ENCODE assay signal across 17 cellular contexts in the genomic region with DNA sequence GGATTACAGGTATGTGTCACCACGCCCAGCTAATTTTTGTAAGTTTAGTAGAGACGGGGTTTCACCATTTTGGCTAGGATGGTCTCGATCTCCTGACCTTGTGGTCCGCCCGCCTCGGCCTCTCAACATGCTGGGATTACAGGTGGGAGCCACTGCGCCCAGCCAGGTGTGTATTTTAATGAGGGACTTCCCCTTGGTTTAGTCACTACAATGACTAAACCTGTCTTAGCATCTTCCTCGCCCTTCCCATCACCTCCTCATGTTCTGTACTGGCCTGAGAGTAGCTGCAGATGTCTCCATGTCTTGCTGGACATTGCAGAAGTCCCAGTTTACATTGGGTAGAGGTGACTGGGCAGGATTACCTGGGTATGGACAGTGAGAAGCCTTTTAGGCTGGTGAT. TPM values are rescaled to one million over a fixed set of nuclear protein-coding genes. Genes with fewer than 3 reads are reported as not detected.
DNase-seq lines count a peak whose midpoint lies in the region; ATAC-seq and TF ChIP-seq lines count a peak whose summit lies in the region.
"Had no signal": no experiment of that assay in that cellular context is flagged by ENCODE, and none has a peak within 500 bp of the region (broad histone marks: within the 10 kb centered on the region; RNA-seq: fewer than 3 reads in every experiment).

No MANE protein-coding gene starts in this region.

- H3K27me3 Mint-ChIP-seq in activated CD4-positive, alpha-beta T cell treated with anti-CD3 and anti-CD28 coated beads, Interleukin-2, amount 10 ng/mL, durations not matched to agents 24 days and 14 days: no peaks in the 10 kb centered on the region
- H3K27me3 Mint-ChIP-seq in CD8-positive, alpha-beta T cell (ENCODE audit: low read depth): no peaks in the 10 kb centered on the region
- H3K27me3 Mint-ChIP-seq in activated CD4-positive, alpha-beta memory T cell treated with anti-CD3 and anti-CD28 coated beads, Interleukin-2, amount 10 ng/mL, durations not matched to agents 7 days and 5 days: no peaks in the 10 kb centered on the region
- H3K27me3 Mint-ChIP-seq in endothelial cell (ENCODE audit: unreplicated experiment): no peaks in the 10 kb centered on the region

- peaks cover 74% of the 10 kb centered on the region for H3K4me1 Mint-ChIP-seq in activated CD4-positive, alpha-beta T cell treated with anti-CD3 and anti-CD28 coated beads, Interleukin-2, amount 10 ng/mL, durations not matched to agents 24 days and 14 days
- peaks cover 69% of the 10 kb centered on the region for H3K4me1 Mint-ChIP-seq in CD8-positive, alpha-beta T cell (ENCODE audit: low read depth)
- H3K4me1 Mint-ChIP-seq in activated CD4-positive, alpha-beta memory T cell treated with anti-CD3 and anti-CD28 coated beads, Interleukin-2, amount 10 ng/mL, durations not matched to agents 7 days and 5 days: peaks cover 74% of the 10 kb centered on the region
- H3K4me1 Mint-ChIP-seq in endothelial cell (ENCODE audit: unreplicated experiment): no peaks in the 10 kb centered on the region

- peak overlapping the region; percentile 0 for H3K4me3 ChIP-seq in CD8-positive, alpha-beta T cell (ENCODE audit: low read depth, low read length)
- no peak overlapping the region for H3K4me3 ChIP-seq in lower lobe of right lung
- H3K4me3 ChIP-seq: A549, coronary artery, K562, testis had no signal

- H3K27me3 ChIP-seq in CD8-positive, alpha-beta T cell (ENCODE audit: insufficient read depth, low read length): no peaks in the 10 kb centered on the region
- H3K27me3 ChIP-seq in lower lobe of right lung (ENCODE audit: low read depth): no peaks in the 10 kb centered on the region
- H3K27me3 ChIP-seq: testis had no signal

- intact Hi-C loops in activated CD4-positive, alpha-beta T cell treated with anti-CD3 and anti-CD28 coated beads, Interleukin-2, amount 10 ng/mL, durations not matched to agents 24 days and 14 days (cut with micrococcal nuclease): loop anchor here (2.0 kb wide), 1 partner anchor 15 kb away; no protein-coding TSS in a partner anchor
- intact Hi-C loops in CD8-positive, alpha-beta T cell (cut with DNase I, micrococcal nuclease): loop anchor here (1.0 to 2.0 kb wide), 2 partner anchors 9 to 13 kb away; no protein-coding TSS in a partner anchor
- intact Hi-C loops in lower lobe of right lung (cut with DNase I): no loop called here

- CTCF ChIA-PET in CD8-positive, alpha-beta T cell (lab: Charles Lee): interaction anchor here (0.8 to 8.3 kb wide), 8 partner anchors 9 to 55 kb away, joined by 3 to 41 read pairs (median 6); a partner anchor contains a TSS
- CTCF ChIA-PET in activated CD4-positive, alpha-beta memory T cell treated with anti-CD3 and anti-CD28 coated beads, Interleukin-2, amount 10 ng/mL, durations not matched to agents 7 days and 5 days (lab: Charles Lee): interaction anchor here (1.3 to 9.5 kb wide), 3 partner anchors 11 to 55 kb away, joined by 4 to 96 read pairs (median 46); a partner anchor contains a TSS

- ATAC-seq in CD8-positive, alpha-beta T cell: no peak
- no peak for ATAC-seq in lower lobe of right lung
- ATAC-seq: A549, HCT116, K562, left lobe of liver had no signal

- H3K9me3 ChIP-seq in CD8-positive, alpha-beta T cell (ENCODE audit: low read length): no peaks in the 10 kb centered on the region
- H3K9me3 ChIP-seq in lower lobe of right lung: no peaks in the 10 kb centered on the region
- H3K9me3 ChIP-seq: A549, testis had no signal

- H3K4me3 Mint-ChIP-seq in activated CD4-positive, alpha-beta T cell treated with anti-CD3 and anti-CD28 coated beads, Interleukin-2, amount 10 ng/mL, durations not matched to agents 24 days and 14 days: peak overlapping the region; percentile 64
- peak overlapping the region; percentile 32 for H3K4me3 Mint-ChIP-seq in CD8-positive, alpha-beta T cell
- H3K4me3 Mint-ChIP-seq in activated CD4-positive, alpha-beta memory T cell treated with anti-CD3 and anti-CD28 coated beads, Interleukin-2, amount 10 ng/mL, durations not matched to agents 7 days and 5 days: no peak overlapping the region
- no peak overlapping the region for H3K4me3 Mint-ChIP-seq in endothelial cell (ENCODE audit: unreplicated experiment)

- TF ChIP-seq CTCF in CD8-positive, alpha-beta T cell (IDR thresholded peaks at IDR 0.05): no peak
- TF ChIP-seq CTCF in lower lobe of right lung (IDR thresholded peaks at IDR 0.05) (no peak), endothelial cell (IDR thresholded peaks at IDR 0.05; ENCODE audit: unreplicated experiment) (no peak)

- peaks cover 77% of the 10 kb centered on the region for H3K4me1 ChIP-seq in CD8-positive, alpha-beta T cell (ENCODE audit: insufficient read depth, low read length)
- H3K4me1 ChIP-seq in lower lobe of right lung: peaks cover 34% of the 10 kb centered on the region

- H3K36me3 Mint-ChIP-seq in activated CD4-positive, alpha-beta T cell treated with anti-CD3 and anti-CD28 coated beads, Interleukin-2, amount 10 ng/mL, durations not matched to agents 24 days and 14 days (ENCODE audit: low read depth): peaks cover 62% of the 10 kb centered on the region
- H3K36me3 Mint-ChIP-seq in CD8-positive, alpha-beta T cell: peaks cover 57% of the 10 kb centered on the region
- H3K36me3 Mint-ChIP-seq in activated CD4-positive, alpha-beta memory T cell treated with anti-CD3 and anti-CD28 coated beads, Interleukin-2, amount 10 ng/mL, durations not matched to agents 7 days and 5 days (ENCODE audit: low read depth): peaks cover 54% of the 10 kb centered on the region
- peaks cover 5% of the 10 kb centered on the region for H3K36me3 Mint-ChIP-seq in endothelial cell (ENCODE audit: low read depth, unreplicated experiment)

- H3K27ac ChIP-seq in CD8-positive, alpha-beta T cell (ENCODE audit: low read depth, low read length): peak overlapping the region; percentile 42
- H3K27ac ChIP-seq in lower lobe of right lung: peak overlapping the region; percentile 6
- H3K27ac ChIP-seq: A549, coronary artery had no signal

- H3K27ac Mint-ChIP-seq in activated CD4-positive, alpha-beta T cell treated with anti-CD3 and anti-CD28 coated beads, Interleukin-2, amount 10 ng/mL, durations not matched to agents 24 days and 14 days: peak overlapping the region; percentile 92
- H3K27ac Mint-ChIP-seq in CD8-positive, alpha-beta T cell: peak overlapping the region; percentile 96
- peak overlapping the region; percentile 91 for H3K27ac Mint-ChIP-seq in activated CD4-positive, alpha-beta memory T cell treated with anti-CD3 and anti-CD28 coated beads, Interleukin-2, amount 10 ng/mL, durations not matched to agents 7 days and 5 days
- no peak overlapping the region for H3K27ac Mint-ChIP-seq in endothelial cell (ENCODE audit: unreplicated experiment)

- H3K9me3 Mint-ChIP-seq in activated CD4-positive, alpha-beta T cell treated with anti-CD3 and anti-CD28 coated beads, Interleukin-2, amount 10 ng/mL, durations not matched to agents 24 days and 14 days: no peaks in the 10 kb centered on the region
- no peaks in the 10 kb centered on the region for H3K9me3 Mint-ChIP-seq in CD8-positive, alpha-beta T cell
- H3K9me3 Mint-ChIP-seq in activated CD4-positive, alpha-beta memory T cell treated with anti-CD3 and anti-CD28 coated beads, Interleukin-2, amount 10 ng/mL, durations not matched to agents 7 days and 5 days: no peaks in the 10 kb centered on the region
- no peaks in the 10 kb centered on the region for H3K9me3 Mint-ChIP-seq in endothelial cell (ENCODE audit: unreplicated experiment)

- DNase-seq in activated CD4-positive, alpha-beta T cell treated with anti-CD3 and anti-CD28 coated beads, Interleukin-2, amount 10 ng/mL, durations not matched to agents 24 days and 14 days: no peak
- DNase-seq in activated CD4-positive, alpha-beta T cell treated with anti-CD3 and anti-CD28 coated beads for 1 hour: no peak
- no peak for DNase-seq in CD8-positive, alpha-beta T cell
- DNase-seq in activated CD4-positive, alpha-beta memory T cell treated with anti-CD3 and anti-CD28 coated beads, Interleukin-2, amount 10 ng/mL, durations not matched to agents 7 days and 5 days: no peak
- DNase-seq in lower lobe of right lung (no peak), NCI-H1694 treated with DMSO at 0.1 percent for 48 hours (lab: John Stamatoyannopoulos, UW) (no peak), mucosa of gallbladder (ENCODE audit: low spot score) (no peak), endothelial cell (ENCODE audit: low spot score) (no peak)
- DNase-seq: aorta, NCI-H1417, NCI-H226, testis had no signal

- POLR2A ChIA-PET in CD8-positive, alpha-beta T cell (lab: Charles Lee): interaction anchor here (1.1 to 5.7 kb wide), 4 partner anchors 10 to 37 kb away, joined by 3 to 85 read pairs (median 24); a partner anchor contains a TSS
- POLR2A ChIA-PET in activated CD4-positive, alpha-beta memory T cell treated with anti-CD3 and anti-CD28 coated beads, Interleukin-2, amount 10 ng/mL, durations not matched to agents 7 days and 5 days (lab: Charles Lee): interaction anchor here (1.2 to 3.0 kb wide), 6 partner anchors 10 to 37 kb away, joined by 3 to 25 read pairs (median 8); a partner anchor contains a TSS

- H3K36me3 ChIP-seq in CD8-positive, alpha-beta T cell (ENCODE audit: insufficient read depth, low read length): peaks cover 6% of the 10 kb centered on the region
- H3K36me3 ChIP-seq in lower lobe of right lung: peaks cover 20% of the 10 kb centered on the region

RNA-seq across cellular contexts. Expression of a gene that starts 9.6 kb away (rescaled TPM):
- 103 and 106 TPM in 2 replicates for total RNA-seq in activated CD4-positive, alpha-beta T cell treated with anti-CD3 and anti-CD28 coated beads, Interleukin-2, amount 10 ng/mL, durations not matched to agents 24 days and 14 days
- 100 to 1,000 TPM; 115 to 119 TPM for total RNA-seq in CD8-positive, alpha-beta T cell
- total RNA-seq in activated CD4-positive, alpha-beta memory T cell treated with anti-CD3 and anti-CD28 coated beads, Interleukin-2, amount 10 ng/mL, durations not matched to agents 7 days and 5 days: 10 to 100 TPM; 66.7 to 68.9 TPM
- total RNA-seq in lower lobe of right lung (47.1 TPM), mucosa of gallbladder (13.6 TPM), endothelial cell (ENCODE audit: unreplicated experiment) (20.8 TPM)

RNA-seq across cellular contexts. Expression of a gene that starts 28.7 kb away (rescaled TPM):
- total RNA-seq in activated CD4-positive, alpha-beta T cell treated with anti-CD3 and anti-CD28 coated beads, Interleukin-2, amount 10 ng/mL, durations not matched to agents 24 days and 14 days: 7.2 and 8.4 TPM in 2 replicates
- 1 to 10 TPM; 5.1 to 6.0 TPM for total RNA-seq in CD8-positive, alpha-beta T cell
- 1 to 10 TPM; 7.4 to 7.5 TPM for total RNA-seq in activated CD4-positive, alpha-beta memory T cell treated with anti-CD3 and anti-CD28 coated beads, Interleukin-2, amount 10 ng/mL, durations not matched to agents 7 days and 5 days
- total RNA-seq in lower lobe of right lung (45.1 TPM), mucosa of gallbladder (19.1 TPM), endothelial cell (ENCODE audit: unreplicated experiment) (14.9 TPM)

RNA-seq across cellular contexts. Expression of a gene that starts 36.9 kb away (rescaled TPM):
- 22.3 and 27.1 TPM in 2 replicates for total RNA-seq in activated CD4-positive, alpha-beta T cell treated with anti-CD3 and anti-CD28 coated beads, Interleukin-2, amount 10 ng/mL, durations not matched to agents 24 days and 14 days
- 10 to 100 TPM; 39.4 to 44.2 TPM for total RNA-seq in CD8-positive, alpha-beta T cell
- 10 to 100 TPM; 30.4 to 31.2 TPM for total RNA-seq in activated CD4-positive, alpha-beta memory T cell treated with anti-CD3 and anti-CD28 coated beads, Interleukin-2, amount 10 ng/mL, durations not matched to agents 7 days and 5 days
- total RNA-seq in lower lobe of right lung (16.8 TPM), mucosa of gallbladder (15.6 TPM), endothelial cell (ENCODE audit: unreplicated experiment) (20.0 TPM)

RNA-seq across cellular contexts. Expression of a gene that starts 36.9 kb away (rescaled TPM):
- 69.7 and 72.2 TPM in 2 replicates for total RNA-seq in activated CD4-positive, alpha-beta T cell treated with anti-CD3 and anti-CD28 coated beads, Interleukin-2, amount 10 ng/mL, durations not matched to agents 24 days and 14 days
- 10 to 100 TPM; 53.8 to 58.7 TPM for total RNA-seq in CD8-positive, alpha-beta T cell
- 10 to 100 TPM; 50.4 to 52.2 TPM for total RNA-seq in activated CD4-positive, alpha-beta memory T cell treated with anti-CD3 and anti-CD28 coated beads, Interleukin-2, amount 10 ng/mL, durations not matched to agents 7 days and 5 days
- total RNA-seq in lower lobe of right lung (36.1 TPM), mucosa of gallbladder (34.3 TPM), endothelial cell (ENCODE audit: unreplicated experiment) (42.8 TPM)

RNA-seq across cellular contexts. Expression of a gene that starts 38.0 kb away (rescaled TPM):
- 0.07 and 0.09 TPM in 2 replicates for total RNA-seq in activated CD4-positive, alpha-beta T cell treated with anti-CD3 and anti-CD28 coated beads, Interleukin-2, amount 10 ng/mL, durations not matched to agents 24 days and 14 days
- total RNA-seq in CD8-positive, alpha-beta T cell: not detected
- total RNA-seq in activated CD4-positive, alpha-beta memory T cell treated with anti-CD3 and anti-CD28 coated beads, Interleukin-2, amount 10 ng/mL, durations not matched to agents 7 days and 5 days: not detected
- total RNA-seq in lower lobe of right lung (64.5 TPM), mucosa of gallbladder (67.0 TPM), endothelial cell (ENCODE audit: unreplicated experiment) (0.64 TPM)

Comparison
In these comparisons a context has a peak if more than half of its experiments do, and no peak if none do; other contexts are left out.
1. H3K4me3 Mint-ChIP-seq: peak in activated CD4-positive, alpha-beta T cell treated with anti-CD3 and anti-CD28 coated beads, Interleukin-2, amount 10 ng/mL, durations not matched to agents 24 days and 14 days (single experiment) and CD8-positive, alpha-beta T cell (single experiment); none in activated CD4-positive, alpha-beta memory T cell treated with anti-CD3 and anti-CD28 coated beads, Interleukin-2, amount 10 ng/mL, durations not matched to agents 7 days and 5 days (single experiment) and endothelial cell (single experiment).